ENCODE assay signal across 1 cellular context in genomic region chr1:227734546-227734857, GRCh38.
TF ChIP-seq lines count a peak whose summit lies in the region.

No MANE protein-coding gene starts in this region.

TF ChIP-seq in GM23338, 12 proteins besides CTCF, POLR2A, EP300 and RAD21 (continued from another document):
- no peak for TF ChIP-seq ZNF462 (CRISPR knock-in tag; IDR thresholded peaks at IDR 0.05)
